ENCODE assay signal across 1 cellular context in genomic region chr16:30585400-30586191, GRCh38.
TF ChIP-seq lines count a peak whose summit lies in the region.

ZNF785 (minus strand) TSS chr16:30585697; CDS start chr16:30585611, 86 bp downstream.

TF ChIP-seq in K562, 482 proteins besides CTCF, POLR2A, EP300 and RAD21 (continued from another document and continues in another):
- TF ChIP-seq, protein P1, sequence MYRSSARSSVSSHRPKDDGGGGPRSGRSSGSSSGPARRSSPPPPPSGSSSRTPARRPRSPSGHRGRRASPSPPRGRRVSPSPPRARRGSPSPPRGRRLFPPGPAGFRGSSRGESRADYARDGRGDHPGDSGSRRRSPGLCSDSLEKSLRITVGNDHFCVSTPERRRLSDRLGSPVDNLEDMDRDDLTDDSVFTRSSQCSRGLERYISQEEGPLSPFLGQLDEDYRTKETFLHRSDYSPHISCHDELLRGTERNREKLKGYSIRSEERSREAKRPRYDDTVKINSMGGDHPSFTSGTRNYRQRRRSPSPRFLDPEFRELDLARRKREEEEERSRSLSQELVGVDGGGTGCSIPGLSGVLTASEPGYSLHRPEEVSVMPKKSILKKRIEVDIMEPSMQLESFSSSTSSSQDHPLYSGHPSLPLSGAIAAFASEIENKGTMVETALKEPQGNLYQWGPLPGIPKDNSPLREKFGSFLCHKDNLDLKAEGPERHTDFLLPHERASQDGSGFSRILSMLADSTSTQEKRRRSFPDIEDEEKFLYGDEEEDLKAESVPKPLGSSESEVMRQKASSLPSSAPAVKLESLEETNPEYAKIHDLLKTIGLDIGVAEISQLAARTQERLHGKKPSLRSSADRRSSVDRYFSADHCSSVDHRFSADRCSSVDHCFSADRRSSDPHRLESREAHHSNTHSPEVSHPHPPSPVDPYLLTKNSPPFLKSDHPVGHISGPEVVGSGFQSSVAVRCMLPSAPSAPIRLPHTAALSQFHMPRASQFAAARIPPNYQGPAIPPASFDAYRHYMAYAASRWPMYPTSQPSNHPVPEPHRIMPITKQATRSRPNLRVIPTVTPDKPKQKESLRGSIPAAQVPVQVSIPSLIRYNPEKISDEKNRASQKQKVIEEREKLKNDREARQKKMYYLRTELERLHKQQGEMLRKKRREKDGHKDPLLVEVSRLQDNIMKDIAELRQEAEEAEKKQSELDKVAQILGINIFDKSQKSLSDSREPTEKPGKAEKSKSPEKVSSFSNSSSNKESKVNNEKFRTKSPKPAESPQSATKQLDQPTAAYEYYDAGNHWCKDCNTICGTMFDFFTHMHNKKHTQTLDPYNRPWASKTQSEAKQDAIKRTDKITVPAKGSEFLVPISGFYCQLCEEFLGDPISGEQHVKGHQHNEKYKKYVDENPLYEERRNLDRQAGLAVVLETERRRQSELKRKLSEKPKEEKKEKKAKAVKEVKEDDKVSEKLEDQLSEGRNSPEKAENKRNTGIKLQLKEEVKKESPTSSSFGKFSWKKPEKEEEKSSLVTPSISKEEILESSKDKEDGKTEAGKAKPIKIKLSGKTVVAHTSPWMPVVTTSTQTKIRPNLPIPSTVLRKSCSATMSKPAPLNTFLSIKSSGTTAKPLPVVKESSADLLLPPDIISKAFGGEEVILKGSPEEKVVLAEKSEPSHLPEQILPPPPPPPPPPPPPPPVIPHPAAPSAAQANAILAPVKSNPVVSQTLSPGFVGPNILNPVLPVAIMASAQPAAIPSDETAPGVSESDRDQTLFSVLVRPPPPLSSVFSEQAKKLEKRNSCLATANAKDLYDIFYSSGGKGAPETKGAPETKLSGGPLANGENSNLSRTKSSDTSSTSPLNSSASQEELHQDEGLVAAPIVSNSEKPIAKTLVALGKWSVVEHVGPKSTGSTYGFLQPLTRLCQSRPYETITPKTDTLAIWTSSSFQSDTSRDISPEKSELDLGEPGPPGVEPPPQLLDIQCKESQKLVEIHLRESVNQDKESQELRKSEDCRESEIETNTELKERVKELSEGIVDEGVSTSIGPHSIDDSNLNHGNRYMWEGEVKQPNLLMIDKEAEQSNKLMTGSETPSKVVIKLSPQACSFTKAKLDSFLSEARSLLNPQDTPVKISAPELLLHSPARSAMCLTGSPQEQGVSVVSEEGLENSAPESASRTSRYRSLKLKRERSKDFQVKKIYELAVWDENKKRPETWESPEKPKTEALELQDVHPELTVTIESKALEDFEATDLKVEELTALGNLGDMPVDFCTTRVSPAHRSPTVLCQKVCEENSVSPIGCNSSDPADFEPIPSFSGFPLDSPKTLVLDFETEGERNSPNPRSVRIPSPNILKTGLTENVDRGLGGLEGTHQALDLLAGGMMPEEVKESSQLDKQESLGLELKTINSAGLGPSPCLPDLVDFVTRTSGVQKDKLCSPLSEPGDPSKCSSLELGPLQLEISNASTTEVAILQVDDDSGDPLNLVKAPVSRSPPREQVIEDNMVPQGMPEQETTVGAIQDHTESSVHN (IDR thresholded peaks at IDR 0.05; ENCODE audit: borderline replicate concordance in 1 of 2, low read depth in 1 of 2) = no peak
- TF ChIP-seq, protein P2, sequence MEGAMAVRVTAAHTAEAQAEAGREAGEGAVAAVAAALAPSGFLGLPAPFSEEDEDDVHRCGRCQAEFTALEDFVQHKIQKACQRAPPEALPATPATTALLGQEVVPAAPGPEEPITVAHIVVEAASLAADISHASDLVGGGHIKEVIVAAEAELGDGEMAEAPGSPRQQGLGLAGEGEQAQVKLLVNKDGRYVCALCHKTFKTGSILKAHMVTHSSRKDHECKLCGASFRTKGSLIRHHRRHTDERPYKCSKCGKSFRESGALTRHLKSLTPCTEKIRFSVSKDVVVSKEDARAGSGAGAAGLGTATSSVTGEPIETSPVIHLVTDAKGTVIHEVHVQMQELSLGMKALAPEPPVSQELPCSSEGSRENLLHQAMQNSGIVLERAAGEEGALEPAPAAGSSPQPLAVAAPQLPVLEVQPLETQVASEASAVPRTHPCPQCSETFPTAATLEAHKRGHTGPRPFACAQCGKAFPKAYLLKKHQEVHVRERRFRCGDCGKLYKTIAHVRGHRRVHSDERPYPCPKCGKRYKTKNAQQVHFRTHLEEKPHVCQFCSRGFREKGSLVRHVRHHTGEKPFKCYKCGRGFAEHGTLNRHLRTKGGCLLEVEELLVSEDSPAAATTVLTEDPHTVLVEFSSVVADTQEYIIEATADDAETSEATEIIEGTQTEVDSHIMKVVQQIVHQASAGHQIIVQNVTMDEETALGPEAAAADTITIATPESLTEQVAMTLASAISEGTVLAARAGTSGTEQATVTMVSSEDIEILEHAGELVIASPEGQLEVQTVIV (CRISPR knock-in tag; IDR thresholded peaks at IDR 0.05; ENCODE audit: borderline replicate concordance) = no peak
- TF ChIP-seq U2AF1 (optimal IDR thresholded peaks at IDR 0.05; ENCODE audit: low read depth, low read length) (no peak), MYBL2 (IDR thresholded peaks at IDR 0.05; ENCODE audit: low read depth) (peak; percentile 97), MYBL2 (CRISPR knock-in tag; IDR thresholded peaks at IDR 0.05; ENCODE audit: borderline replicate concordance) (peak; percentile 86; the same call in 1 of the 2 replicates), DIDO1 (tag; IDR thresholded peaks at IDR 0.05; ENCODE audit: low read depth) (peak; percentile 78), ZNF699 (CRISPR knock-in tag; IDR thresholded peaks at IDR 0.05; ENCODE audit: insufficient replicate concordance) (no peak), NR2C1 (IDR thresholded peaks at IDR 0.05) (peak; percentile 90), NR2C1 (tag; IDR thresholded peaks at IDR 0.05) (peak; percentile 94), TRIM28 (IDR thresholded peaks at IDR 0.05) (no peak), HSF4 (CRISPR knock-in tag; IDR thresholded peaks at IDR 0.05; ENCODE audit: borderline replicate concordance) (no peak), ELF4 (CRISPR knock-in tag; IDR thresholded peaks at IDR 0.05) (peak; percentile 59; the same call in 1 of the 2 replicates), CBFA2T2 (conservative IDR thresholded peaks at IDR 0.05) (no peak), FOXK2 (conservative IDR thresholded peaks at IDR 0.05 in 1 of 2, IDR thresholded peaks at IDR 0.05 in 1 of 2; ENCODE audit: low read depth in 2 of 2) (peak; percentile 95 to 97), FOS (IDR thresholded peaks at IDR 0.05; ENCODE audit: extremely low read depth, insufficient read length) (peak; percentile 93), PTBP1 (IDR thresholded peaks at IDR 0.05; ENCODE audit: low read depth, low read length) (no peak; the same call in 1 of the 2 replicates), ZKSCAN1 (IDR thresholded peaks at IDR 0.05; ENCODE audit: low read depth, low read length) (no peak), NR4A1 (CRISPR knock-in tag; IDR thresholded peaks at IDR 0.05) (no peak), NR4A1 (tag; IDR thresholded peaks at IDR 0.05) (peak; percentile 75), GABPB1 (CRISPR knock-in tag; IDR thresholded peaks at IDR 0.05) (peak; percentile 90), SAP30 (IDR thresholded peaks at IDR 0.05; ENCODE audit: borderline replicate concordance, insufficient read depth, low read depth, low read length, poor library complexity, severe bottlenecking) (peak; percentile 90), RBM14 (IDR thresholded peaks at IDR 0.05; ENCODE audit: borderline replicate concordance, insufficient read depth, low read depth, low read length) (0 out of 2 replicates have a peak, but pooled peaks have one; percentile 60), ZNF77 (CRISPR knock-in tag; IDR thresholded peaks at IDR 0.05) (no peak), MITF (IDR thresholded peaks at IDR 0.05) (peak; percentile 56; the same call in 1 of the 2 replicates), ZNF408 (CRISPR knock-in tag; IDR thresholded peaks at IDR 0.05; ENCODE audit: low read depth) (no peak), ZBTB40 (IDR thresholded peaks at IDR 0.05) (peak; percentile 83), ZBTB40 (CRISPR knock-in tag; IDR thresholded peaks at IDR 0.05) (no peak; the same call in none of the 2 replicates), MAZ (CRISPR knock-in tag; conservative IDR thresholded peaks at IDR 0.05 in 1 of 2, IDR thresholded peaks at IDR 0.05 in 1 of 2) (peak; percentile 51 to 89; a peak in 3 of 4 replicates), HDAC3 (IDR thresholded peaks at IDR 0.05; ENCODE audit: borderline replicate concordance, partially characterized antibody) (no peak), TFE3 (CRISPR knock-in tag; IDR thresholded peaks at IDR 0.05) (no peak), XRCC5 (IDR thresholded peaks at IDR 0.05; ENCODE audit: low read depth, low read length) (no peak; the same call in 1 of the 2 replicates)
- TF ChIP-seq, protein P3, sequence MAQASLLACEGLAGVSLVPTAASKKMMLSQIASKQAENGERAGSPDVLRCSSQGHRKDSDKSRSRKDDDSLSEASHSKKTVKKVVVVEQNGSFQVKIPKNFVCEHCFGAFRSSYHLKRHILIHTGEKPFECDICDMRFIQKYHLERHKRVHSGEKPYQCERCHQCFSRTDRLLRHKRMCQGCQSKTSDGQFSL (CRISPR knock-in tag; IDR thresholded peaks at IDR 0.05) = 0 out of 2 replicates have a peak, but pooled peaks have one; percentile 22
- TF ChIP-seq, protein P3 (tag; IDR thresholded peaks at IDR 0.05) = no peak
